9 cellular contexts compared by ENCODE assay signal in the genomic region with DNA sequence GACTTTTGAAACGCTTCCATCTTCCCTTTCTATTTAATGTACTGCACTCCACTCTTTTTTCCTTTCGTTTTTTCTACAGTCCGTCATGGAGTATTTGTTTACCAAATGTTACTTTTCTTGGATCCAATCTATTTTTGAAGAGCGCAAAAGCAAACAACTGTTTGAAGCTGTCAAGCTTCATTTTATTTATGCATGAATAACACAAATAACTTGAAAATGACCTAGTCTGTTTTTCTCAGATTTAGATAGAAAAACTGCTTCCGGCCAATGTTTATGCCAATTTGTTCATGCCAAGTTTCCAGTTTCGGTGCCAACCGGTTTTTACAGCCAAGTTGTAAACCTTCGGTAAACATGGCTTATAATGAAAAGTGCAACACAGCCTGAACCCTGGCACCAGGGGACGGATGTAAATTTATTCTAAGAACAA.
DNase-seq lines count a peak whose midpoint lies in the region; ATAC-seq and TF ChIP-seq lines count a peak whose summit lies in the region.
"Had no signal": no experiment of that assay in that cellular context is flagged by ENCODE, and none has a peak within 500 bp of the region (broad histone marks: within the 10 kb centered on the region; RNA-seq: fewer than 3 reads in every experiment).

No MANE protein-coding gene starts in this region.

- H2AFZ ChIP-seq in hepatocyte = no peak overlapping the region

- ATAC-seq in GM21529 (IDR thresholded peaks at IDR 0.05; ENCODE audit: unreplicated experiment) (no peak), HG03135 (IDR thresholded peaks at IDR 0.05; ENCODE audit: unreplicated experiment) (no peak), HG03520 (IDR thresholded peaks at IDR 0.05; ENCODE audit: unreplicated experiment) (no peak)

- TF ChIP-seq POLR2A in suprapubic skin (IDR thresholded peaks at IDR 0.05) = no peak

- no peak for TF ChIP-seq EP300 in suprapubic skin (IDR thresholded peaks at IDR 0.05)

- peaks cover 14% of the 10 kb centered on the region for H3K9me3 Mint-ChIP-seq in activated T-cell treated with anti-CD3 and anti-CD28 coated beads, Interleukin-2, amount 50 U/mL, for 24 hours
- peaks cover 17% of the 10 kb centered on the region for H3K9me3 Mint-ChIP-seq in activated naive CD8-positive, alpha-beta T cell treated with anti-CD3 and anti-CD28 coated beads for 36 hours

- H3K4me3 ChIP-seq in hepatocyte (no peak overlapping the region), suprapubic skin (peak overlapping the region; percentile 35)

- H3K4me1 Mint-ChIP-seq in activated T-cell treated with anti-CD3 and anti-CD28 coated beads, Interleukin-2, amount 50 U/mL, for 24 hours (ENCODE audit: low read depth) = peaks cover 51% of the 10 kb centered on the region
- peaks cover 45% of the 10 kb centered on the region for H3K4me1 Mint-ChIP-seq in activated naive CD8-positive, alpha-beta T cell treated with anti-CD3 and anti-CD28 coated beads for 36 hours

- no peak for DNase-seq in activated T-cell treated with anti-CD3 and anti-CD28 coated beads, Interleukin-2, amount 50 U/mL, for 24 hours
- DNase-seq in activated T-cell treated with anti-CD3 and anti-CD28 coated beads for 4 hours = no peak
- DNase-seq in activated naive CD8-positive, alpha-beta T cell treated with anti-CD3 and anti-CD28 coated beads for 36 hours = no peak
- peak; percentile 47 for DNase-seq in hepatocyte (ENCODE audit: low spot score)
- no peak for DNase-seq in suprapubic skin (ENCODE audit: low spot score in 2 of 2)
- DNase-seq: HCEC 1CT had no signal

- H3K9me3 ChIP-seq in hepatocyte (ENCODE audit: low read depth) (no peaks in the 10 kb centered on the region), suprapubic skin (no peaks in the 10 kb centered on the region)

- no peaks in the 10 kb centered on the region for H3K27me3 Mint-ChIP-seq in activated T-cell treated with anti-CD3 and anti-CD28 coated beads, Interleukin-2, amount 50 U/mL, for 24 hours
- H3K27me3 Mint-ChIP-seq in activated naive CD8-positive, alpha-beta T cell treated with anti-CD3 and anti-CD28 coated beads for 36 hours = no peaks in the 10 kb centered on the region

- no peaks in the 10 kb centered on the region for H3K79me2 ChIP-seq in hepatocyte

- H3K27me3 ChIP-seq in hepatocyte = no peaks in the 10 kb centered on the region
- H3K27me3 ChIP-seq in suprapubic skin = no peaks in the 10 kb centered on the region

- H3K27ac Mint-ChIP-seq in activated T-cell treated with anti-CD3 and anti-CD28 coated beads, Interleukin-2, amount 50 U/mL, for 24 hours = peak overlapping the region; percentile 92
- peak overlapping the region; percentile 90 for H3K27ac Mint-ChIP-seq in activated naive CD8-positive, alpha-beta T cell treated with anti-CD3 and anti-CD28 coated beads for 36 hours

- H3K4me1 ChIP-seq in hepatocyte (ENCODE audit: insufficient read depth) (no peaks in the 10 kb centered on the region), suprapubic skin (peaks cover 22% of the 10 kb centered on the region)

- peaks cover 2% of the 10 kb centered on the region for H3K36me3 Mint-ChIP-seq in activated T-cell treated with anti-CD3 and anti-CD28 coated beads, Interleukin-2, amount 50 U/mL, for 24 hours (ENCODE audit: low read depth)
- peaks cover 15% of the 10 kb centered on the region for H3K36me3 Mint-ChIP-seq in activated naive CD8-positive, alpha-beta T cell treated with anti-CD3 and anti-CD28 coated beads for 36 hours

- H3K27ac ChIP-seq in hepatocyte (no peak overlapping the region), suprapubic skin (peak overlapping the region; percentile 83)

- 61% methylated on average over 9 of the region's 9 CpGs for WGBS in hepatocyte (ENCODE audit: low lambda C conversion rate, missing lambda C conversion rate)
- 18% methylated on average over 9 of the region's 9 CpGs for WGBS in suprapubic skin

- no peaks in the 10 kb centered on the region for H3K36me3 ChIP-seq in hepatocyte (replicated peaks; ENCODE audit: insufficient read depth, low read depth)
- no peaks in the 10 kb centered on the region for H3K36me3 ChIP-seq in suprapubic skin

- H3K4me3 Mint-ChIP-seq in activated T-cell treated with anti-CD3 and anti-CD28 coated beads, Interleukin-2, amount 50 U/mL, for 24 hours = no peak overlapping the region
- no peak overlapping the region for H3K4me3 Mint-ChIP-seq in activated naive CD8-positive, alpha-beta T cell treated with anti-CD3 and anti-CD28 coated beads for 36 hours

- no peaks in the 10 kb centered on the region for H3K9me2 ChIP-seq in hepatocyte (replicated peaks; ENCODE audit: insufficient read depth)

- no peaks in the 10 kb centered on the region for H4K20me1 ChIP-seq in hepatocyte (ENCODE audit: insufficient read depth, poor library complexity, severe bottlenecking)

- no peak for TF ChIP-seq CTCF in hepatocyte (IDR thresholded peaks at IDR 0.05; ENCODE audit: poor library complexity)
- no peak for TF ChIP-seq CTCF in suprapubic skin (IDR thresholded peaks at IDR 0.05)

- H3K4me2 ChIP-seq in hepatocyte = peak overlapping the region; percentile 11
